ENCODE assay signal across 9 cellular contexts in genomic region chr1:227885135-227885647, GRCh38.
DNase-seq lines count a peak whose midpoint lies in the region; ATAC-seq, FAIRE-seq and TF ChIP-seq lines count a peak whose summit lies in the region.
"Had no signal": no experiment of that assay in that cellular context is flagged by ENCODE, and none has a peak within 500 bp of the region (broad histone marks: within the 10 kb centered on the region; RNA-seq: fewer than 3 reads in every experiment).

No MANE protein-coding gene starts in this region.

- FAIRE-seq in GM12891 (lab: Jason Lieb, UNC): no peak

- peak overlapping the region; percentile 51 for H4K91ac ChIP-seq in trophoblast cell (ENCODE audit: low read depth, low read length)

- DNase-seq in GM12891 (ENCODE audit: insufficient read length, low spot score) (peak; percentile 15), epithelial cell of prostate (ENCODE audit: low read depth, low spot score) (no peak), trophoblast cell (no peak), NCI-H2227 treated with DMSO at 0.1 percent for 48 hours (lab: John Stamatoyannopoulos, UW) (no peak), DMS153 treated with DMSO at 0.1 percent for 48 hours (lab: John Stamatoyannopoulos, UW; ENCODE audit: unreplicated experiment) (no peak)
- peak; percentile 30 for DNase-seq in activated CD4-positive, alpha-beta T cell treated with anti-CD3 and anti-CD28 coated beads, Interleukin-2, amount 50 U/mL, for 1 hour
- DNase-seq: MV-4-11 had no signal

- H3K14ac ChIP-seq in trophoblast cell (ENCODE audit: low read length): no peak overlapping the region

- H3K36me3 ChIP-seq in trophoblast cell (ENCODE audit: control insufficient read depth in 1 of 2, insufficient read depth in 2 of 2, low read length in 2 of 2): no peaks in the 10 kb centered on the region

- TF ChIP-seq POLR2A in GM12891 (IDR thresholded peaks at IDR 0.05; ENCODE audit: low read depth, low read length): no peak

- no CpG with 5 or more reads among the region's 8 CpGs for WGBS in trophoblast cell (ENCODE audit: extremely low coverage, insufficient coverage, insufficient read length)

- peaks cover 17 to 25% of the 10 kb centered on the region in 2 experiments for H3K4me1 ChIP-seq in trophoblast cell (ENCODE audit: control insufficient read depth in 1 of 2, insufficient read depth in 2 of 2, low read length in 2 of 2)

- ATAC-seq in HG03460 (IDR thresholded peaks at IDR 0.05; ENCODE audit: unreplicated experiment) (no peak), GM19463 (IDR thresholded peaks at IDR 0.05; ENCODE audit: unreplicated experiment) (no peak)

- no peak overlapping the region for H2BK12ac ChIP-seq in trophoblast cell (ENCODE audit: low read length)

- H2BK120ac ChIP-seq in trophoblast cell (ENCODE audit: insufficient read depth, low read length, poor library complexity): peak overlapping the region; percentile 77

- peak overlapping the region; percentile 68 for H2AFZ ChIP-seq in trophoblast cell (ENCODE audit: insufficient read depth, low read length, poor library complexity)

- H3K79me2 ChIP-seq in trophoblast cell (ENCODE audit: control insufficient read depth, insufficient read depth, low read length, poor library complexity): peaks cover 1% of the 10 kb centered on the region

- no peak overlapping the region for H3K9ac ChIP-seq in trophoblast cell (ENCODE audit: low read length)

- H2AK5ac ChIP-seq in trophoblast cell (ENCODE audit: low read length): no peak overlapping the region

- H3K27ac ChIP-seq in epithelial cell of prostate: peak overlapping the region; percentile 26
- H3K27ac ChIP-seq in trophoblast cell (ENCODE audit: low read depth, low read length): peak overlapping the region; percentile 15

- no peak overlapping the region for H3K4me2 ChIP-seq in trophoblast cell (ENCODE audit: low read length)

- H3K9me3 ChIP-seq in trophoblast cell (ENCODE audit: insufficient read depth, low read depth, low read length): peaks cover 1% of the 10 kb centered on the region

- H3K18ac ChIP-seq in trophoblast cell (ENCODE audit: low read length): peak overlapping the region; percentile 47

- H3K79me1 ChIP-seq in trophoblast cell (ENCODE audit: low read length): peaks cover 15% of the 10 kb centered on the region

- no peak overlapping the region for H3K4ac ChIP-seq in trophoblast cell (ENCODE audit: low read depth, low read length)

- H3K27me3 ChIP-seq in trophoblast cell (ENCODE audit: insufficient read depth, low read length): no peaks in the 10 kb centered on the region

- no peak overlapping the region for H3K4me3 ChIP-seq in trophoblast cell (ENCODE audit: low read depth, low read length)

- peak overlapping the region; percentile 7 for H2BK5ac ChIP-seq in trophoblast cell (ENCODE audit: low read depth, low read length, poor library complexity)

- no peak overlapping the region for H3K23ac ChIP-seq in trophoblast cell (ENCODE audit: low read length)

- H4K12ac ChIP-seq in trophoblast cell (ENCODE audit: low read depth, low read length): no peak overlapping the region

- no peak overlapping the region for H4K8ac ChIP-seq in trophoblast cell (ENCODE audit: low read depth, low read length)

TF ChIP-seq in GM12891, 5 proteins besides CTCF, POLR2A, EP300 and RAD21:
- TF ChIP-seq SPI1 (IDR thresholded peaks at IDR 0.05; ENCODE audit: low read depth, low read length): no peak
- TF ChIP-seq POU2F2 (IDR thresholded peaks at IDR 0.05; ENCODE audit: low read depth, low read length): no peak
- no peak for TF ChIP-seq PAX5 (IDR thresholded peaks at IDR 0.05; ENCODE audit: insufficient read depth, low read length, severe bottlenecking)
- TF ChIP-seq TAF1 (IDR thresholded peaks at IDR 0.05; ENCODE audit: low read depth, low read length): no peak
- TF ChIP-seq POLR2AphosphoS5 (IDR thresholded peaks at IDR 0.05; ENCODE audit: low read depth, low read length): no peak

Comparison
In these comparisons a context has a peak if more than half of its experiments do, and no peak if none do; other contexts are left out.
1. DNase-seq: peak in GM12891 (single experiment) and activated CD4-positive, alpha-beta T cell treated with anti-CD3 and anti-CD28 coated beads, Interleukin-2, amount 50 U/mL, for 1 hour (single experiment); none in epithelial cell of prostate (single experiment), trophoblast cell (0 of 2), NCI-H2227 treated with DMSO at 0.1 percent for 48 hours (single experiment) and DMS153 treated with DMSO at 0.1 percent for 48 hours (single experiment).